ENCODE assay signal across 10 cellular contexts in genomic region chr13:25971499-25972145, GRCh38.
DNase-seq lines count a peak whose midpoint lies in the region; ATAC-seq and TF ChIP-seq lines count a peak whose summit lies in the region.
"Had no signal": no experiment of that assay in that cellular context is flagged by ENCODE, and none has a peak within 500 bp of the region (broad histone marks: within the 10 kb centered on the region; RNA-seq: fewer than 3 reads in every experiment).

No MANE protein-coding gene starts in this region.

- H3K27ac ChIP-seq in GM23338 (ENCODE audit: low read depth): no peak overlapping the region

- peak; percentile 24 for DNase-seq in GM23338 (ENCODE audit: low spot score)
- peak; percentile 24 for DNase-seq in NCI-H526 treated with DMSO at 0.1 percent for 48 hours (lab: John Stamatoyannopoulos, UW)
- peak in 9 of 10 donors; percentile 20 to 63 (median 37) for DNase-seq in naive thymus-derived CD8-positive, alpha-beta T cell
- DNase-seq in ureter (ENCODE audit: low spot score): no peak
- DNase-seq: cortex of kidney, HCEC 1CT, NCI-H1105 had no signal

- H3K27ac Mint-ChIP-seq in GM23338: no peak overlapping the region
- H3K27ac Mint-ChIP-seq in activated T-helper 17 cell treated with anti-CD3 and anti-CD28 coated beads, Interleukin-2, amount 50 U/mL, for 72 hours: peak overlapping the region; percentile 20
- peak overlapping the region; percentile 66 to 92 (median 84) for H3K27ac Mint-ChIP-seq in naive thymus-derived CD8-positive, alpha-beta T cell

- no peaks in the 10 kb centered on the region for H3K36me3 ChIP-seq in GM23338 (ENCODE audit: insufficient read depth)

- no peaks in the 10 kb centered on the region for H4K20me1 ChIP-seq in GM23338 (replicated peaks; ENCODE audit: insufficient read depth)

- no peaks in the 10 kb centered on the region for H3K36me3 Mint-ChIP-seq in GM23338 (ENCODE audit: low read depth)
- H3K36me3 Mint-ChIP-seq in activated T-helper 17 cell treated with anti-CD3 and anti-CD28 coated beads, Interleukin-2, amount 50 U/mL, for 72 hours (ENCODE audit: low read depth): no peaks in the 10 kb centered on the region
- H3K36me3 Mint-ChIP-seq in naive thymus-derived CD8-positive, alpha-beta T cell: no peaks in the 10 kb centered on the region

- TF ChIP-seq CTCF in GM23338 (conservative IDR thresholded peaks at IDR 0.05; ENCODE audit: low read depth in 2 of 2): no peak

- no peak overlapping the region for H3K4me3 ChIP-seq in GM23338

- peaks cover 24% of the 10 kb centered on the region for H3K27me3 Mint-ChIP-seq in GM23338 (ENCODE audit: insufficient read depth, low read depth, poor library complexity)
- H3K27me3 Mint-ChIP-seq in activated T-helper 17 cell treated with anti-CD3 and anti-CD28 coated beads, Interleukin-2, amount 50 U/mL, for 72 hours: no peaks in the 10 kb centered on the region
- H3K27me3 Mint-ChIP-seq in naive thymus-derived CD8-positive, alpha-beta T cell: peaks cover 0 to 2% (median 0%) of the 10 kb centered on the region in 5 donors

- no peaks in the 10 kb centered on the region for H3K27me3 ChIP-seq in GM23338 (ENCODE audit: insufficient read depth)

- ATAC-seq in GM23338 (peak; percentile 73), GM19324 (IDR thresholded peaks at IDR 0.05; ENCODE audit: low FRiP score, unreplicated experiment) (no peak), HG03135 (IDR thresholded peaks at IDR 0.05; ENCODE audit: unreplicated experiment) (no peak)
- ATAC-seq in activated T-helper 17 cell treated with anti-CD3 and anti-CD28 coated beads, Interleukin-2, amount 50 U/mL, for 72 hours (replicated peaks): peak; percentile 84
- ATAC-seq in naive thymus-derived CD8-positive, alpha-beta T cell: peak; percentile 69 to 81

- H2AFZ ChIP-seq in GM23338: no peak overlapping the region

- no peaks in the 10 kb centered on the region for H3K9me3 Mint-ChIP-seq in GM23338
- H3K9me3 Mint-ChIP-seq in activated T-helper 17 cell treated with anti-CD3 and anti-CD28 coated beads, Interleukin-2, amount 50 U/mL, for 72 hours: no peaks in the 10 kb centered on the region
- H3K9me3 Mint-ChIP-seq in naive thymus-derived CD8-positive, alpha-beta T cell: no peaks in the 10 kb centered on the region

- H3K4me2 ChIP-seq in GM23338: peak overlapping the region; percentile 33; the same call in 1 of the 2 replicates

- peaks cover 11% of the 10 kb centered on the region for H3F3A ChIP-seq in GM23338 (replicated peaks; ENCODE audit: low read depth)

- peaks cover 87% of the 10 kb centered on the region for H3K4me1 Mint-ChIP-seq in GM23338
- peaks cover 29% of the 10 kb centered on the region for H3K4me1 Mint-ChIP-seq in activated T-helper 17 cell treated with anti-CD3 and anti-CD28 coated beads, Interleukin-2, amount 50 U/mL, for 72 hours
- H3K4me1 Mint-ChIP-seq in naive thymus-derived CD8-positive, alpha-beta T cell: peaks cover 38 to 56% (median 51%) of the 10 kb centered on the region in 4 donors

- no peaks in the 10 kb centered on the region for H3K79me2 ChIP-seq in GM23338 (replicated peaks; ENCODE audit: insufficient read depth)

- no peaks in the 10 kb centered on the region for H3K9me2 ChIP-seq in GM23338 (ENCODE audit: insufficient read depth)

- H3K4me3 Mint-ChIP-seq in GM23338: no peak overlapping the region
- no peak overlapping the region for H3K4me3 Mint-ChIP-seq in activated T-helper 17 cell treated with anti-CD3 and anti-CD28 coated beads, Interleukin-2, amount 50 U/mL, for 72 hours
- H3K4me3 Mint-ChIP-seq in naive thymus-derived CD8-positive, alpha-beta T cell: peak overlapping the region in 8 of 10 donors; percentile 5 to 53 (median 36)

- peaks cover 64% of the 10 kb centered on the region for H3K4me1 ChIP-seq in GM23338 (ENCODE audit: insufficient read depth)

- POLR2A ChIA-PET in naive thymus-derived CD8-positive, alpha-beta T cell (lab: Charles Lee): interaction anchor here (0.7 to 1.8 kb wide), 5 partner anchors 10 to 89 kb away, joined by 3 to 5 read pairs (median 4); no protein-coding TSS in a partner anchor

TF ChIP-seq in GM23338, 12 proteins besides CTCF, POLR2A, EP300 and RAD21 (continues in another document):
- TF ChIP-seq CREB1 (CRISPR knock-in tag; IDR thresholded peaks at IDR 0.05; ENCODE audit: low read depth) (no peak), ETS1 (IDR thresholded peaks at IDR 0.05) (no peak), EZH2phosphoT487 (IDR thresholded peaks at IDR 0.05; ENCODE audit: unreplicated experiment) (no peak), NANOG (IDR thresholded peaks at IDR 0.05; ENCODE audit: borderline replicate concordance) (no peak), ZNF331 (CRISPR knock-in tag; IDR thresholded peaks at IDR 0.05; ENCODE audit: low read depth) (no peak)
- TF ChIP-seq, protein P1, sequence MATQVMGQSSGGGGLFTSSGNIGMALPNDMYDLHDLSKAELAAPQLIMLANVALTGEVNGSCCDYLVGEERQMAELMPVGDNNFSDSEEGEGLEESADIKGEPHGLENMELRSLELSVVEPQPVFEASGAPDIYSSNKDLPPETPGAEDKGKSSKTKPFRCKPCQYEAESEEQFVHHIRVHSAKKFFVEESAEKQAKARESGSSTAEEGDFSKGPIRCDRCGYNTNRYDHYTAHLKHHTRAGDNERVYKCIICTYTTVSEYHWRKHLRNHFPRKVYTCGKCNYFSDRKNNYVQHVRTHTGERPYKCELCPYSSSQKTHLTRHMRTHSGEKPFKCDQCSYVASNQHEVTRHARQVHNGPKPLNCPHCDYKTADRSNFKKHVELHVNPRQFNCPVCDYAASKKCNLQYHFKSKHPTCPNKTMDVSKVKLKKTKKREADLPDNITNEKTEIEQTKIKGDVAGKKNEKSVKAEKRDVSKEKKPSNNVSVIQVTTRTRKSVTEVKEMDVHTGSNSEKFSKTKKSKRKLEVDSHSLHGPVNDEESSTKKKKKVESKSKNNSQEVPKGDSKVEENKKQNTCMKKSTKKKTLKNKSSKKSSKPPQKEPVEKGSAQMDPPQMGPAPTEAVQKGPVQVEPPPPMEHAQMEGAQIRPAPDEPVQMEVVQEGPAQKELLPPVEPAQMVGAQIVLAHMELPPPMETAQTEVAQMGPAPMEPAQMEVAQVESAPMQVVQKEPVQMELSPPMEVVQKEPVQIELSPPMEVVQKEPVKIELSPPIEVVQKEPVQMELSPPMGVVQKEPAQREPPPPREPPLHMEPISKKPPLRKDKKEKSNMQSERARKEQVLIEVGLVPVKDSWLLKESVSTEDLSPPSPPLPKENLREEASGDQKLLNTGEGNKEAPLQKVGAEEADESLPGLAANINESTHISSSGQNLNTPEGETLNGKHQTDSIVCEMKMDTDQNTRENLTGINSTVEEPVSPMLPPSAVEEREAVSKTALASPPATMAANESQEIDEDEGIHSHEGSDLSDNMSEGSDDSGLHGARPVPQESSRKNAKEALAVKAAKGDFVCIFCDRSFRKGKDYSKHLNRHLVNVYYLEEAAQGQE (IDR thresholded peaks at IDR 0.05; ENCODE audit: unreplicated experiment): no peak

Comparison
In these comparisons a context has a peak if more than half of its experiments do, and no peak if none do; other contexts are left out.
1. ATAC-seq: peak in GM23338 (single experiment), activated T-helper 17 cell treated with anti-CD3 and anti-CD28 coated beads, Interleukin-2, amount 50 U/mL, for 72 hours (single experiment) and naive thymus-derived CD8-positive, alpha-beta T cell (2 of 2); none in GM19324 (single experiment) and HG03135 (single experiment).
2. H3K4me3 Mint-ChIP-seq: peak in naive thymus-derived CD8-positive, alpha-beta T cell (8 of 10); none in GM23338 (single experiment) and activated T-helper 17 cell treated with anti-CD3 and anti-CD28 coated beads, Interleukin-2, amount 50 U/mL, for 72 hours (single experiment).